In the genomic region with DNA sequence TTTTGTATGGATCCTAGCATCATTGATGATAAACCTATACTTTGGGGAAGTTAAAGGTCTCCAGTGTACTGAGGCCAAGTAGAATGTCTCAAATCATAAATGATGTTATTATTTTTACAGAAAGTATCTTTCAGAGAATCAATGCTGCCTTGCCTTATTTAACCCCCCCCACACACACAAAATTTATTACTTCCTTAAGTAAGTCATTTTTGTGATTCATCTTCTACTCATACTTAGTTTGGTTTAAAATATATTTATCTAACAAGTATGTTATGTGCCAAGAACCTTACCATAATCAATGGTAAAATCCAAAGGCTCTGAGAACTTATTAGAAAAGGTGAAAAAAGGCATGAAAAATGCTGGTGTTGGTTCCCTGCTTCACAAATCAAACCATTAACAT, we compare ENCODE assay signal across 1 cellular context.
TF ChIP-seq lines count a peak whose summit lies in the region.

No MANE protein-coding gene starts in this region.

TF ChIP-seq in IMR-90, 13 proteins besides CTCF, POLR2A, EP300 and RAD21:
- TF ChIP-seq, protein P1, sequence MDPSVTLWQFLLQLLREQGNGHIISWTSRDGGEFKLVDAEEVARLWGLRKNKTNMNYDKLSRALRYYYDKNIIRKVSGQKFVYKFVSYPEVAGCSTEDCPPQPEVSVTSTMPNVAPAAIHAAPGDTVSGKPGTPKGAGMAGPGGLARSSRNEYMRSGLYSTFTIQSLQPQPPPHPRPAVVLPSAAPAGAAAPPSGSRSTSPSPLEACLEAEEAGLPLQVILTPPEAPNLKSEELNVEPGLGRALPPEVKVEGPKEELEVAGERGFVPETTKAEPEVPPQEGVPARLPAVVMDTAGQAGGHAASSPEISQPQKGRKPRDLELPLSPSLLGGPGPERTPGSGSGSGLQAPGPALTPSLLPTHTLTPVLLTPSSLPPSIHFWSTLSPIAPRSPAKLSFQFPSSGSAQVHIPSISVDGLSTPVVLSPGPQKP (IDR thresholded peaks at IDR 0.05; ENCODE audit: borderline replicate concordance, low read depth, low read length) = no peak
